In the genomic region with DNA sequence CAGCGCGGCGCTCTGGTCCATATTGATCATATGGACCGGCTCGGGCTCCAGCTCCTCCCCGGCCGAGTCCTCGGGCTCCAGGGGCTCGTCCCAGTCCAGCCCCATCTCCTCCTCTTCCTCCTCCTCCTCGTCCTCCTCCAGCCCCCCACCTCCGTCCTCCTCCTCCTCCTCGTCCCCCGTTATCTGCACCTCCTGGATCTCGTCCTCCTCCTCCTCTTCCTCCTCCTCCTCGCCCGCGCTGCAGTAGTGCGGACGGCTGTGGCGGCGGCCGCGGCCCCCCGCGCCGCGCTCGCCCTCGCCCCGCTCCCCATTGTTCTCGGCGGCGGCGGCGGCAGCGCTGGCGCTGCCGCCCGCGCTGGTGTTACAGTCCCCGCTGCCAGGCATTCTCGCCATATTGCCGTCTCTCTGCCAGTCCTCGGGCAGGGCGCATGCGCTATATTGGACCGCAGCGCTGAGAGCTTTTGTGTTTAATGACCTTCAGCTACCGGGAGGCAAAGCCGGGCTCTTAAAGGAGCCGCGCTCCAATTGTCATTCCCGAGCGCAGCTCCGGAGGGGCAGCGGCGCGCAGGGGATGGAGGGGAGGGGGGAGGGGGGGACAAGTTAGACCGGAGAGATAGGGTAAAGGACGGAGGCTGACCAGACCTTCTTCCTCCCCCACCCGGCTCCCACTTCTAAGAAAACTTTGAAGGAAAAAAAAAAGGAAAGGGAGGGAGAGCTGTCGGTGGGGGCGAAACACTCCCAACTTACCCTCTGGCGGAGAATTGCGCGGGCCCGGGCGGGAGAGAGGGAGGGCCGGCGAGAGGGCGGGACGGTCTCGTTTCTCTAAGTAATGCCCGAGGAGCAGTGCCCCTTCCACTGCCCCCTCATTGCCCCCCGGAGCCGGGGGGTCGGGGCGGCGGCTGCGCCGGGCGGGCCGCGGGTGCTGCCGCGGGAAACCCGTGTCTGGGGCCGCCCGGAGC, we compare ENCODE assay signal across 8 cellular contexts. TPM values are rescaled to one million over a fixed set of nuclear protein-coding genes. Genes with fewer than 3 reads are reported as not detected.
A peak's percentile ranks its signal among the peaks of the same experiment; 100 is the strongest.
DNase-seq lines count a peak whose midpoint lies in the region; ATAC-seq and TF ChIP-seq lines count a peak whose summit lies in the region.

A gene (minus strand): TSS at position 410 of the 959 bp plus-strand sequence. CDS start 17 bp downstream, at position 393.

- H3K4me3 ChIP-seq in AG04450 (ENCODE audit: low read depth, low read length) (peak within 1 kb of the TSS; percentile 77), kidney epithelial cell (ENCODE audit: low read depth, low read length) (peak within 1 kb of the TSS; percentile 77)

- H3K9me3 Mint-ChIP-seq in chondrocyte (ENCODE audit: low read depth), result no peaks in the 10 kb centered on the region

- peaks cover 8% of the 10 kb centered on the region; the same call in 1 of the 2 replicates for H3K9me3 ChIP-seq in AG04450 (ENCODE audit: control insufficient read depth, insufficient read depth, low read length)

- H3K27ac ChIP-seq in AG04450 (ENCODE audit: low read depth, low read length), result no peak within 1 kb of the TSS

- no peak for TF ChIP-seq CTCF in AG04450 (IDR thresholded peaks at IDR 0.05; ENCODE audit: low read depth, low read length)
- no peak for TF ChIP-seq CTCF in chondrocyte (IDR thresholded peaks at IDR 0.05)
- no peak for TF ChIP-seq CTCF in kidney epithelial cell (IDR thresholded peaks at IDR 0.05; ENCODE audit: insufficient read depth, low read length, poor library complexity, severe bottlenecking)

- DNase-seq in AG04450 (ENCODE audit: low read depth, low spot score) (peak; percentile 55), NCI-H2227 (lab: John Stamatoyannopoulos, UW; ENCODE audit: unreplicated experiment) (peak; percentile 91), chondrocyte (ENCODE audit: low spot score) (peak; percentile 90), kidney epithelial cell (ENCODE audit: low read depth) (peak; percentile 57)
- DNase-seq in activated CD4-positive, CD25-positive, alpha-beta regulatory T cell (lab: John Stamatoyannopoulos, UW), result peak; percentile 6 to 40 (median 18)
- peak; percentile 83 for DNase-seq in stimulated activated CD4-positive, alpha-beta T cell treated with anti-CD3 and anti-CD28 coated beads, Interleukin-15, amount 100 ng/mL, for 24 hours

- peak within 1 kb of the TSS; percentile 45 for H3K27ac Mint-ChIP-seq in chondrocyte (ENCODE audit: unreplicated experiment)

- peaks cover 52% of the 10 kb centered on the region for H3K4me1 Mint-ChIP-seq in chondrocyte (ENCODE audit: low read depth)

- POLR2A ChIA-PET in AG04450 (lab: Yijun Ruan, JAX), result interaction anchor here (0.6 to 0.7 kb wide), 2 partner anchors 21 to 105 kb away, joined by 3 to 6 read pairs; no protein-coding TSS in a partner anchor

- peaks cover 11% of the 10 kb centered on the region for H3K27me3 Mint-ChIP-seq in chondrocyte (ENCODE audit: low read depth)

- H3K27me3 ChIP-seq in AG04450 (ENCODE audit: control insufficient read depth, insufficient read depth, low read length), result peaks cover 34% of the 10 kb centered on the region
- peaks cover 8% of the 10 kb centered on the region for H3K27me3 ChIP-seq in kidney epithelial cell (ENCODE audit: control insufficient read depth, insufficient read depth, low read length)

- ATAC-seq in GM18873 (IDR thresholded peaks at IDR 0.05; ENCODE audit: low FRiP score, unreplicated experiment) (peak; percentile 52), HG03097 (IDR thresholded peaks at IDR 0.05; ENCODE audit: low FRiP score, unreplicated experiment) (peak; percentile 47)

- peaks cover 2% of the 10 kb centered on the region for H3K36me3 ChIP-seq in kidney epithelial cell (ENCODE audit: control insufficient read depth, insufficient read depth, low read length)

- peak within 1 kb of the TSS; percentile 83 for H3K4me3 Mint-ChIP-seq in chondrocyte (ENCODE audit: unreplicated experiment)

- CTCF ChIA-PET in AG04450 (lab: Charles Lee), result interaction anchor here (0.6 to 5.0 kb wide), 17 partner anchors 8 to 165 kb away, joined by 3 to 40 read pairs (median 4); no protein-coding TSS in a partner anchor

- H3K36me3 Mint-ChIP-seq in chondrocyte (ENCODE audit: low read depth), result no peaks in the 10 kb centered on the region

RNA-seq across cellular contexts. Expression of the gene that starts here (rescaled TPM):
- 5.0 and 5.4 TPM in 2 replicates for polyA plus RNA-seq in AG04450 (2011; rRNA removed)
- 10.2 and 10.3 TPM in 2 replicates for polyA minus RNA-seq in AG04450 (2011; rRNA and poly(A)+ RNA removed)
- total RNA-seq in chondrocyte (17.1 to 18.1 TPM (median 17.5 TPM) in 3 replicates), kidney epithelial cell (30.5 and 32.9 TPM in 2 replicates)

Comparison
In these comparisons a context has a peak if more than half of its experiments do, and no peak if none do; other contexts are left out.
1. DNase-seq: peak in every context shown above with its lines; median percentile 91 in NCI-H2227; 90 in chondrocyte; 83 in stimulated activated CD4-positive, alpha-beta T cell treated with anti-CD3 and anti-CD28 coated beads, Interleukin-15, amount 100 ng/mL, for 24 hours; 57 in kidney epithelial cell; 55 in AG04450; 18 in activated CD4-positive, CD25-positive, alpha-beta regulatory T cell.